Comparison of ENCODE assay signal across 29 cellular contexts in the genomic region with DNA sequence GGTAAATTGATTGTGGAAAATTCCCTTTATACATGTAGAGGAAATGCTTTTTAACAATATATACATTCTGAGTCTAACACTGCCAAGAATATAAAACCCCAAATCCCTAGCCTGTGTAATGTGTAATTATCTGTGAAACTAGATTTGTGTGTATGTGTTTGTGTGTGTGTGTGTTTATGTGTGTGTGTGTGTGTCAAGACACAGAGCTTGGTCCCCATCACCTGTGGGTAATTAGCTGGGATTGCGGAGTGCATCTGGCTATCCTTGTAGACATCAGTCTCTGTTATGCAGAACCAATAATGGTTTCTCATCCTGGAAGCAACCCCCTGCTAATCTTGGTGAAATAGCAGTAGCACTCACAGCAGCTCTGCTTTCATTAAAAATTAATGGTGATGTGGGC. TPM values are rescaled to one million over a fixed set of nuclear protein-coding genes. Genes with fewer than 3 reads are reported as not detected.
"Had no signal": no experiment of that assay in that cellular context is flagged by ENCODE, and none has a peak within 500 bp of the region (broad histone marks: within the 10 kb centered on the region; RNA-seq: fewer than 3 reads in every experiment).

No MANE protein-coding gene starts in this region.

- H3K36me3 Mint-ChIP-seq: activated CD4-positive, alpha-beta memory T cell treated with anti-CD3 and anti-CD28 coated beads for 36 hours; activated naive CD8-positive, alpha-beta T cell treated with anti-CD3 and anti-CD28 coated beads for 36 hours; stimulated activated effector memory CD8-positive, alpha-beta T cell treated with anti-CD3 and anti-CD28 coated beads, Interleukin-12 subunit alpha, Interleukin-12 subunit beta, amount 100 ng/mL, for 72 hours had no signal

- H3K36me3 ChIP-seq: adrenal gland, brain microvascular endothelial cell, neutrophil, thoracic aorta, uterus had no signal

- H3K9me3 Mint-ChIP-seq: activated CD4-positive, alpha-beta memory T cell treated with anti-CD3 and anti-CD28 coated beads for 36 hours; activated naive CD4-positive, alpha-beta T cell treated with anti-CD3 and anti-CD28 coated beads for 36 hours; activated naive CD8-positive, alpha-beta T cell treated with anti-CD3 and anti-CD28 coated beads for 36 hours; activated T-helper 1 cell treated with anti-CD3 and anti-CD28 coated beads, Interleukin-12 subunit alpha, Interleukin-12 subunit beta, Interleukin-2, Interleukin-4 antibody, amounts not matched to agents 30 ng/mL and 10 ng/mL and 1 ng/mL, durations not matched to agents 14 hours and 24 hours and 36 hours; stimulated activated effector memory CD8-positive, alpha-beta T cell treated with anti-CD3 and anti-CD28 coated beads, Interleukin-12 subunit alpha, Interleukin-12 subunit beta, amount 100 ng/mL, for 72 hours; stimulated activated naive CD8-positive, alpha-beta T cell treated with anti-CD3 and anti-CD28 coated beads, Interleukin-15, Interleukin-2, amounts not matched to agents 100 ng/mL and 50 ng/mL, for 24 hours had no signal

- H3K9me3 ChIP-seq: adrenal gland, neutrophil, thoracic aorta, uterus had no signal

- ATAC-seq: activated CD4-positive, CD25-positive, alpha-beta regulatory T cell treated with anti-CD3 and anti-CD28 coated beads, Interleukin-2, amount 50 U/mL, for 24 hours; left cardiac atrium; left ventricle myocardium superior; sciatic nerve; stimulated activated effector memory CD8-positive, alpha-beta T cell treated with anti-CD3 and anti-CD28 coated beads, Interleukin-12 subunit alpha, Interleukin-12 subunit beta, amount 100 ng/mL, for 72 hours had no signal

- H3K27me3 ChIP-seq: adrenal gland, brain microvascular endothelial cell, neutrophil, uterus had no signal

- DNase-seq: activated CD4-positive, alpha-beta memory T cell treated with anti-CD3 and anti-CD28 coated beads for 36 hours; activated CD4-positive, alpha-beta T cell treated with anti-CD3 and anti-CD28 coated beads for 48 hours; activated CD8-positive, alpha-beta memory T cell treated with anti-CD3 and anti-CD28 coated beads, Interleukin-2, amount 50 U/mL, for 4 hours; activated effector memory CD4-positive, alpha-beta T cell treated with anti-CD3 and anti-CD28 coated beads, Interleukin-2, amount 50 U/mL, for 16 hours; activated naive CD4-positive, alpha-beta T cell treated with anti-CD3 and anti-CD28 coated beads for 36 hours; activated naive CD8-positive, alpha-beta T cell treated with anti-CD3 and anti-CD28 coated beads for 36 hours; activated T-cell treated with anti-CD3 and anti-CD28 coated beads, Interleukin-2, amount 50 U/mL, for 1 hour; adrenal gland; aorta; brain microvascular endothelial cell; dorsolateral prefrontal cortex; effector memory CD4-positive, alpha-beta T cell; hippocampal formation; left cardiac atrium; left ventricle myocardium superior; nephron progenitor cell; stimulated activated CD4-positive, alpha-beta T cell treated with anti-CD3 and anti-CD28 coated beads, Interleukin-4, amount 100 ng/mL, for 24 hours; trophoblast cell; uterus had no signal

- H3K4me1 Mint-ChIP-seq: activated naive CD8-positive, alpha-beta T cell treated with anti-CD3 and anti-CD28 coated beads for 36 hours; stimulated activated effector memory CD8-positive, alpha-beta T cell treated with anti-CD3 and anti-CD28 coated beads, Interleukin-12 subunit alpha, Interleukin-12 subunit beta, amount 100 ng/mL, for 72 hours had no signal

- H3K4me3 ChIP-seq: adrenal gland, coronary artery, dorsolateral prefrontal cortex, skin epidermis, thoracic aorta, uterus had no signal

- H3K4me3 Mint-ChIP-seq: activated CD4-positive, alpha-beta memory T cell treated with anti-CD3 and anti-CD28 coated beads for 36 hours; activated naive CD4-positive, alpha-beta T cell treated with anti-CD3 and anti-CD28 coated beads for 36 hours; activated naive CD8-positive, alpha-beta T cell treated with anti-CD3 and anti-CD28 coated beads for 36 hours; activated T-helper 1 cell treated with anti-CD3 and anti-CD28 coated beads, Interleukin-12 subunit alpha, Interleukin-12 subunit beta, Interleukin-2, Interleukin-4 antibody, amounts not matched to agents 30 ng/mL and 10 ng/mL and 1 ng/mL, durations not matched to agents 14 hours and 24 hours and 36 hours; nephron progenitor cell; stimulated activated effector memory CD8-positive, alpha-beta T cell treated with anti-CD3 and anti-CD28 coated beads, Interleukin-12 subunit alpha, Interleukin-12 subunit beta, amount 100 ng/mL, for 72 hours; stimulated activated naive CD8-positive, alpha-beta T cell treated with anti-CD3 and anti-CD28 coated beads, Interleukin-15, Interleukin-2, amounts not matched to agents 100 ng/mL and 50 ng/mL, for 24 hours had no signal

- H3K27ac ChIP-seq: adrenal gland, brain microvascular endothelial cell, coronary artery, dorsolateral prefrontal cortex, neutrophil, skin epidermis, thoracic aorta, uterus, VCaP had no signal

- H3K4me1 ChIP-seq: adrenal gland, uterus had no signal

- H3K27me3 Mint-ChIP-seq: activated naive CD8-positive, alpha-beta T cell treated with anti-CD3 and anti-CD28 coated beads for 36 hours had no signal

- H3K27ac Mint-ChIP-seq: activated CD4-positive, alpha-beta memory T cell treated with anti-CD3 and anti-CD28 coated beads for 36 hours; activated naive CD4-positive, alpha-beta T cell treated with anti-CD3 and anti-CD28 coated beads for 36 hours; activated naive CD8-positive, alpha-beta T cell treated with anti-CD3 and anti-CD28 coated beads for 36 hours; activated T-helper 1 cell treated with anti-CD3 and anti-CD28 coated beads, Interleukin-12 subunit alpha, Interleukin-12 subunit beta, Interleukin-2, Interleukin-4 antibody, amounts not matched to agents 30 ng/mL and 10 ng/mL and 1 ng/mL, durations not matched to agents 14 hours and 24 hours and 36 hours; nephron progenitor cell; stimulated activated effector memory CD8-positive, alpha-beta T cell treated with anti-CD3 and anti-CD28 coated beads, Interleukin-12 subunit alpha, Interleukin-12 subunit beta, amount 100 ng/mL, for 72 hours; stimulated activated naive CD8-positive, alpha-beta T cell treated with anti-CD3 and anti-CD28 coated beads, Interleukin-15, Interleukin-2, amounts not matched to agents 100 ng/mL and 50 ng/mL, for 24 hours had no signal

RNA-seq across cellular contexts. Expression of gene ST6GALNAC3, which starts 26.4 kb away (rescaled TPM):
- total RNA-seq: activated T-helper 1 cell treated with anti-CD3 and anti-CD28 coated beads, Interleukin-12 subunit alpha, Interleukin-12 subunit beta, Interleukin-2, Interleukin-4 antibody, amounts not matched to agents 30 ng/mL and 10 ng/mL and 1 ng/mL, durations not matched to agents 14 hours and 24 hours and 36 hours had no signal
